Comparison of ENCODE assay signal across 27 cellular contexts in the genomic region with DNA sequence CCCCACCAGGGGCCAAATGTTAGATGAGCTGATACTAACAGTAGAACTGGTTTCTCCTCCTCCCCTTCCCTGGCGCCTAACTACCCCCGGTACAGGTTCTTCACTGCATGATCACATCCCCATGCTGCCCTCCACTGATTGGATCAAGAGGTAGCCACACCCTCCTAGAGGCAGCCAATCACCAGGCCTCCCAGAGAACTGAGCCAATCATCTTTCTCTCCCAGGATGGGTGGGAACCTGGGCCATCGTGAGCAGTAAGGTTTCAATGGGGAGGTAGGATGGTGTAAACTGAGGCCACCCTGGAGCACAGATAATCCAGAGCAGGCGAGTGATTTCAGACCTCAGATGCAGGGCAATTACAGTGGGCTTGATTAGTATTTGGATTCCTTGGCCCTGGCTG.
DNase-seq lines count a peak whose midpoint lies in the region; ATAC-seq and TF ChIP-seq lines count a peak whose summit lies in the region.
"Had no signal": no experiment of that assay in that cellular context is flagged by ENCODE, and none has a peak within 500 bp of the region (broad histone marks: within the 10 kb centered on the region; RNA-seq: fewer than 3 reads in every experiment).

No MANE protein-coding gene starts in this region.

- no peaks in the 10 kb centered on the region; a peak in 1 of 5 replicates for H3K9me3 Mint-ChIP-seq in H9
- H3K9me3 Mint-ChIP-seq: nephron progenitor cell had no signal

- TF ChIP-seq CTCF in H9 (conservative IDR thresholded peaks at IDR 0.05) (no peak), uterus (IDR thresholded peaks at IDR 0.05) (no peak)

- no peak overlapping the region for H2BK20ac ChIP-seq in H9 (ENCODE audit: low read depth, low read length, poor library complexity, severe bottlenecking)

- no peak overlapping the region for H3K4me2 ChIP-seq in H9 (ENCODE audit: insufficient read depth, insufficient read length, low read length)

- H3K18ac ChIP-seq in H9 (ENCODE audit: insufficient read length, low read depth, low read length), result no peak overlapping the region

- H2BK120ac ChIP-seq in H9 (ENCODE audit: low read depth, low read length, poor library complexity, severe bottlenecking), result no peak overlapping the region

- H3K79me2 ChIP-seq in H9 (ENCODE audit: insufficient read depth, low read length), result no peaks in the 10 kb centered on the region

- H3T11ph ChIP-seq in H9 (ENCODE audit: low read length), result no peak overlapping the region

- no peaks in the 10 kb centered on the region for H3K36me3 Mint-ChIP-seq in H9 (ENCODE audit: insufficient read depth in 1 of 3, low read depth in 3 of 3)
- H3K36me3 Mint-ChIP-seq: activated naive CD4-positive, alpha-beta T cell treated with anti-CD3 and anti-CD28 coated beads, Interleukin-2, amount 50 U/mL, for 72 hours had no signal

- H3K27me3 Mint-ChIP-seq in H9 (ENCODE audit: low read depth), result peaks cover 2% of the 10 kb centered on the region

- ATAC-seq in GM21619 (IDR thresholded peaks at IDR 0.05; ENCODE audit: unreplicated experiment), result no peak
- ATAC-seq: activated CD4-positive, alpha-beta T cell treated with anti-CD3 and anti-CD28 coated beads for 36 hours; activated naive CD4-positive, alpha-beta T cell treated with anti-CD3 and anti-CD28 coated beads, Interleukin-2, amount 50 U/mL, for 72 hours; left colon; Panc1 had no signal

- WGBS in H9 (ENCODE audit: extremely low coverage, insufficient read length, low lambda C conversion rate), result no CpG with 5 or more reads among the region's 4 CpGs

- H3K4me1 ChIP-seq in H9 (ENCODE audit: insufficient read depth, low read length) (no peaks in the 10 kb centered on the region), uterus (peaks cover 0 to 5% of the 10 kb centered on the region in 2 donors)

- no peak overlapping the region for H2BK5ac ChIP-seq in H9 (ENCODE audit: insufficient read length, low read length)

- H3K23ac ChIP-seq in H9 (ENCODE audit: insufficient read length, low read depth, low read length), result no peak overlapping the region

- no peak overlapping the region for H2AFZ ChIP-seq in H9 (ENCODE audit: low read length)

- H3K14ac ChIP-seq in H9 (ENCODE audit: insufficient read depth, low read length), result no peak overlapping the region

- H2AK5ac ChIP-seq in H9 (ENCODE audit: insufficient read length, low read length), result no peak overlapping the region

- TF ChIP-seq POLR2A in uterus (IDR thresholded peaks at IDR 0.05), result no peak

- H3K4me3 Mint-ChIP-seq in H9, result no peak overlapping the region
- H3K4me3 Mint-ChIP-seq: activated CD4-positive, alpha-beta T cell treated with anti-CD3 and anti-CD28 coated beads for 36 hours; nephron progenitor cell had no signal

- H4K8ac ChIP-seq in H9 (replicated peaks; ENCODE audit: insufficient read length, low read depth, low read length), result no peak overlapping the region

- H3K9me3 ChIP-seq in H9 (ENCODE audit: control insufficient read depth, low read depth, low read length) (no peaks in the 10 kb centered on the region), uterus (no peaks in the 10 kb centered on the region)
- H3K9me3 ChIP-seq: suprapubic skin had no signal

- no peaks in the 10 kb centered on the region for H3K27me3 ChIP-seq in H9 (ENCODE audit: insufficient read depth, low read length)
- H3K27me3 ChIP-seq in uterus, result no peaks in the 10 kb centered on the region

- intact Hi-C loops in uterus (cut with DNase I; ENCODE audit: low total_unique reads), result no loop called here

- peak; percentile 33 for DNase-seq in DMS53 (lab: John Stamatoyannopoulos, UW)
- DNase-seq in DMS53 treated with DMSO at 0.1 percent for 48 hours (lab: John Stamatoyannopoulos, UW; ENCODE audit: unreplicated experiment), result no peak
- peak; percentile 60 for DNase-seq in H9
- peak; percentile 4 for DNase-seq in RKO (ENCODE audit: low spot score)
- peak; percentile 78 for DNase-seq in iPS-NIHi11 (ENCODE audit: low spot score)
- no peak for DNase-seq in uterus
- DNase-seq in activated naive CD4-positive, alpha-beta T cell treated with anti-CD3 and anti-CD28 coated beads, Interleukin-2, amount 50 U/mL, for 16 hours, result no peak
- DNase-seq: activated CD4-positive, alpha-beta T cell treated with anti-CD3 and anti-CD28 coated beads for 36 hours; activated T-cell treated with anti-CD3 and anti-CD28 coated beads for 4 hours; DMS79 treated with DMSO at 0.1 percent for 48 hours; hippocampal formation; Kasumi-1; left colon; mammary epithelial cell; NCI-H146; NCI-H2107; NCI-H446; nephron progenitor cell; SHP77 treated with DMSO at 0.1 percent for 48 hours; stimulated activated naive CD4-positive, alpha-beta T cell; T-helper 9 cell had no signal

- H3K27ac Mint-ChIP-seq in H9, result no peak overlapping the region
- H3K27ac Mint-ChIP-seq: activated CD4-positive, alpha-beta T cell treated with anti-CD3 and anti-CD28 coated beads for 36 hours; activated naive CD4-positive, alpha-beta T cell treated with anti-CD3 and anti-CD28 coated beads, Interleukin-2, amount 50 U/mL, for 72 hours; nephron progenitor cell had no signal

- peaks cover 14 to 30% of the 10 kb centered on the region in 2 experiments for H3K4me1 Mint-ChIP-seq in H9
- H3K4me1 Mint-ChIP-seq: activated CD4-positive, alpha-beta T cell treated with anti-CD3 and anti-CD28 coated beads for 36 hours had no signal

- H4K20me1 ChIP-seq in H9 (ENCODE audit: control insufficient read depth, insufficient read depth, insufficient read length), result no peaks in the 10 kb centered on the region

- no peak overlapping the region for H2BK12ac ChIP-seq in H9 (ENCODE audit: insufficient read length, low read depth, low read length)

- no peaks in the 10 kb centered on the region for H3K79me1 ChIP-seq in H9 (ENCODE audit: insufficient read depth, low read depth, low read length, poor library complexity, severe bottlenecking)

- H2BK15ac ChIP-seq in H9 (ENCODE audit: low read depth, low read length), result no peak overlapping the region

- H3K4ac ChIP-seq in H9 (ENCODE audit: low read depth, low read length), result no peak overlapping the region

- H3K56ac ChIP-seq in H9 (ENCODE audit: insufficient read length, low read depth, low read length), result no peak overlapping the region

- no peaks in the 10 kb centered on the region for H3K23me2 ChIP-seq in H9 (ENCODE audit: insufficient read length, low read depth, low read length, poor library complexity, severe bottlenecking)

- no peak overlapping the region for H3K4me3 ChIP-seq in uterus
- H3K4me3 ChIP-seq: suprapubic skin had no signal

- no peak overlapping the region for H4K91ac ChIP-seq in H9 (ENCODE audit: insufficient read length, low read depth, low read length)

- no peak overlapping the region for H3K9ac ChIP-seq in H9 (ENCODE audit: extremely low read depth, insufficient read length, low read length)

- H3K36me3 ChIP-seq in uterus, result no peaks in the 10 kb centered on the region
- H3K36me3 ChIP-seq: suprapubic skin had no signal

- H3K27ac ChIP-seq in H9 (ENCODE audit: insufficient read length, low read depth, low read length), result no peak overlapping the region
- H3K27ac ChIP-seq in uterus, result no peak overlapping the region
- H3K27ac ChIP-seq: 22Rv1, HL-60, suprapubic skin had no signal

- no peak overlapping the region for H4K5ac ChIP-seq in H9 (ENCODE audit: insufficient read length, low read depth, low read length)

Comparison
In these comparisons a context has a peak if more than half of its experiments do, and no peak if none do; other contexts are left out.
1. DNase-seq: peak in DMS53 (single experiment), H9 (single experiment), RKO (single experiment) and iPS-NIHi11 (single experiment); none in DMS53 treated with DMSO at 0.1 percent for 48 hours (single experiment), uterus (0 of 2) and activated naive CD4-positive, alpha-beta T cell treated with anti-CD3 and anti-CD28 coated beads, Interleukin-2, amount 50 U/mL, for 16 hours (single experiment).